ENCODE assay signal across 12 cellular contexts in genomic region chr16:88730632-88731607, GRCh38. TPM values are rescaled to one million over a fixed set of nuclear protein-coding genes. Genes with fewer than 3 reads are reported as not detected.
DNase-seq lines count a peak whose midpoint lies in the region; ATAC-seq and TF ChIP-seq lines count a peak whose summit lies in the region.
"Had no signal": no experiment of that assay in that cellular context is flagged by ENCODE, and none has a peak within 500 bp of the region (broad histone marks: within the 10 kb centered on the region; RNA-seq: fewer than 3 reads in every experiment).

No MANE protein-coding gene starts in this region.

- H3K4me2 ChIP-seq in neuronal stem cell (ENCODE audit: insufficient read depth, low read length, poor library complexity, severe bottlenecking) = no peak overlapping the region

- no peaks in the 10 kb centered on the region for H3K27me3 Mint-ChIP-seq in activated CD8-positive, alpha-beta T cell treated with anti-CD3 and anti-CD28 coated beads, Interleukin-2, amount 10 ng/mL, durations not matched to agents 7 days and 5 days (ENCODE audit: low read depth)
- H3K27me3 Mint-ChIP-seq in activated CD8-positive, alpha-beta T cell treated with anti-CD3 and anti-CD28 coated beads for 36 hours = no peaks in the 10 kb centered on the region
- no peaks in the 10 kb centered on the region for H3K27me3 Mint-ChIP-seq in activated CD8-positive, alpha-beta memory T cell treated with anti-CD3 and anti-CD28 coated beads, Interleukin-2, amount 10 ng/mL, durations not matched to agents 7 days and 5 days
- H3K27me3 Mint-ChIP-seq: naive thymus-derived CD4-positive, alpha-beta T cell had no signal

- peak overlapping the region; percentile 43 for H4K8ac ChIP-seq in neuronal stem cell (ENCODE audit: low read depth, low read length)

- no peaks in the 10 kb centered on the region for H3K79me1 ChIP-seq in neuronal stem cell (ENCODE audit: low read depth, low read length)

- TF ChIP-seq CTCF in activated CD8-positive, alpha-beta T cell treated with anti-CD3 and anti-CD28 coated beads for 36 hours (IDR thresholded peaks at IDR 0.05) = no peak

- H2BK15ac ChIP-seq in neuronal stem cell (ENCODE audit: low read length) = no peak overlapping the region

- peak overlapping the region; percentile 21 for H3K14ac ChIP-seq in neuronal stem cell (ENCODE audit: low read length)

- H2AFZ ChIP-seq in neuronal stem cell (ENCODE audit: low read length) = no peak overlapping the region

- POLR2A ChIA-PET in activated CD8-positive, alpha-beta T cell treated with anti-CD3 and anti-CD28 coated beads, Interleukin-2, amount 10 ng/mL, durations not matched to agents 7 days and 5 days (lab: Charles Lee) = no interaction called here
- POLR2A ChIA-PET in activated CD8-positive, alpha-beta T cell treated with anti-CD3 and anti-CD28 coated beads for 36 hours (lab: Charles Lee) = no interaction called here
- POLR2A ChIA-PET in HEK293T (lab: Yijun Ruan, JAX) = no interaction called here

- no peak overlapping the region for H2AK5ac ChIP-seq in neuronal stem cell (ENCODE audit: low read depth, low read length)

- H3K27me3 ChIP-seq in neuronal stem cell (ENCODE audit: control insufficient read depth in 3 of 3, insufficient read depth in 3 of 3, low read depth in 1 of 3, low read length in 3 of 3) = no peaks in the 10 kb centered on the region

- peaks cover 6% of the 10 kb centered on the region for H3K4me1 Mint-ChIP-seq in activated CD8-positive, alpha-beta T cell treated with anti-CD3 and anti-CD28 coated beads, Interleukin-2, amount 10 ng/mL, durations not matched to agents 7 days and 5 days (ENCODE audit: low read depth)
- H3K4me1 Mint-ChIP-seq in activated CD8-positive, alpha-beta T cell treated with anti-CD3 and anti-CD28 coated beads for 36 hours (ENCODE audit: low read depth) = no peaks in the 10 kb centered on the region
- H3K4me1 Mint-ChIP-seq in activated CD8-positive, alpha-beta memory T cell treated with anti-CD3 and anti-CD28 coated beads, Interleukin-2, amount 10 ng/mL, durations not matched to agents 7 days and 5 days = no peaks in the 10 kb centered on the region

- no peak overlapping the region for H3K4ac ChIP-seq in neuronal stem cell (ENCODE audit: low read length)

- no peaks in the 10 kb centered on the region for H3K9me3 Mint-ChIP-seq in activated CD8-positive, alpha-beta T cell treated with anti-CD3 and anti-CD28 coated beads, Interleukin-2, amount 10 ng/mL, durations not matched to agents 7 days and 5 days (ENCODE audit: insufficient read depth)
- no peaks in the 10 kb centered on the region for H3K9me3 Mint-ChIP-seq in activated CD8-positive, alpha-beta T cell treated with anti-CD3 and anti-CD28 coated beads for 36 hours
- no peaks in the 10 kb centered on the region for H3K9me3 Mint-ChIP-seq in activated CD8-positive, alpha-beta memory T cell treated with anti-CD3 and anti-CD28 coated beads, Interleukin-2, amount 10 ng/mL, durations not matched to agents 7 days and 5 days (ENCODE audit: low read depth)
- H3K9me3 Mint-ChIP-seq: naive thymus-derived CD4-positive, alpha-beta T cell had no signal

- no peaks in the 10 kb centered on the region for H3K4me1 ChIP-seq in neuronal stem cell (ENCODE audit: control insufficient read depth in 2 of 2, insufficient read depth in 1 of 2, low read depth in 1 of 2, low read length in 2 of 2)

- H3K4me3 ChIP-seq in neuronal stem cell (ENCODE audit: low read length in 2 of 2) = no peak overlapping the region

- ATAC-seq in activated CD8-positive, alpha-beta T cell treated with anti-CD3 and anti-CD28 coated beads, Interleukin-2, amount 10 ng/mL, durations not matched to agents 7 days and 5 days = no peak
- no peak for ATAC-seq in activated CD8-positive, alpha-beta T cell treated with anti-CD3 and anti-CD28 coated beads for 36 hours
- no peak for ATAC-seq in activated CD8-positive, alpha-beta memory T cell treated with anti-CD3 and anti-CD28 coated beads, Interleukin-2, amount 10 ng/mL, durations not matched to agents 7 days and 5 days
- ATAC-seq: naive thymus-derived CD4-positive, alpha-beta T cell had no signal

- H3K9ac ChIP-seq in neuronal stem cell (ENCODE audit: low read depth, low read length, poor library complexity) = no peak overlapping the region

- no peak overlapping the region for H2BK12ac ChIP-seq in neuronal stem cell (ENCODE audit: low read length)

- DNase-seq in activated CD8-positive, alpha-beta T cell treated with anti-CD3 and anti-CD28 coated beads, Interleukin-2, amount 10 ng/mL, durations not matched to agents 7 days and 5 days = no peak
- no peak for DNase-seq in activated CD8-positive, alpha-beta T cell treated with anti-CD3 and anti-CD28 coated beads for 36 hours
- DNase-seq in amniotic epithelial cell (ENCODE audit: low read depth) = peak; percentile 38
- no peak for DNase-seq in neuronal stem cell (ENCODE audit: low spot score)
- DNase-seq in activated CD8-positive, alpha-beta memory T cell treated with anti-CD3 and anti-CD28 coated beads, Interleukin-2, amount 10 ng/mL, durations not matched to agents 7 days and 5 days = no peak
- DNase-seq in HEK293T (ENCODE audit: extremely low spot score) = no peak
- DNase-seq: activated CD8-positive, alpha-beta memory T cell treated with anti-CD3 and anti-CD28 coated beads, Interleukin-2, amount 50 U/mL, for 4 hours; hippocampal formation; naive thymus-derived CD4-positive, alpha-beta T cell; NCI-H1930; stimulated activated CD4-positive, alpha-beta T cell treated with anti-CD3 and anti-CD28 coated beads, Interleukin-2, amount 100 ng/mL, for 24 hours had no signal

- H3K23ac ChIP-seq in neuronal stem cell (ENCODE audit: low read depth, low read length, poor library complexity) = no peak overlapping the region

- H2BK120ac ChIP-seq in neuronal stem cell (ENCODE audit: low read depth, low read length) = no peak overlapping the region

- H3K27ac ChIP-seq in neuronal stem cell (replicated peaks; ENCODE audit: low read length) = no peak overlapping the region

- CTCF ChIA-PET in activated CD8-positive, alpha-beta T cell treated with anti-CD3 and anti-CD28 coated beads, Interleukin-2, amount 10 ng/mL, durations not matched to agents 7 days and 5 days (lab: Charles Lee) = no interaction called here
- CTCF ChIA-PET in activated CD8-positive, alpha-beta T cell treated with anti-CD3 and anti-CD28 coated beads for 36 hours (lab: Charles Lee) = no interaction called here
- CTCF ChIA-PET in activated CD8-positive, alpha-beta memory T cell treated with anti-CD3 and anti-CD28 coated beads, Interleukin-2, amount 10 ng/mL, durations not matched to agents 7 days and 5 days (lab: Charles Lee) = no interaction called here
- CTCF ChIA-PET in HEK293T (lab: Yijun Ruan, JAX) = no interaction called here

- H3K18ac ChIP-seq in neuronal stem cell (ENCODE audit: low read length) = peak overlapping the region; percentile 71

- H4K91ac ChIP-seq in neuronal stem cell (ENCODE audit: low read depth, low read length, poor library complexity) = no peak overlapping the region

- no peak overlapping the region for H3K4me3 Mint-ChIP-seq in activated CD8-positive, alpha-beta T cell treated with anti-CD3 and anti-CD28 coated beads, Interleukin-2, amount 10 ng/mL, durations not matched to agents 7 days and 5 days
- H3K4me3 Mint-ChIP-seq in activated CD8-positive, alpha-beta T cell treated with anti-CD3 and anti-CD28 coated beads for 36 hours = no peak overlapping the region
- no peak overlapping the region for H3K4me3 Mint-ChIP-seq in activated CD8-positive, alpha-beta memory T cell treated with anti-CD3 and anti-CD28 coated beads, Interleukin-2, amount 10 ng/mL, durations not matched to agents 7 days and 5 days

- H3K27ac Mint-ChIP-seq in activated CD8-positive, alpha-beta T cell treated with anti-CD3 and anti-CD28 coated beads, Interleukin-2, amount 10 ng/mL, durations not matched to agents 7 days and 5 days = peak overlapping the region; percentile 9
- no peak overlapping the region for H3K27ac Mint-ChIP-seq in activated CD8-positive, alpha-beta T cell treated with anti-CD3 and anti-CD28 coated beads for 36 hours
- H3K27ac Mint-ChIP-seq in activated CD8-positive, alpha-beta memory T cell treated with anti-CD3 and anti-CD28 coated beads, Interleukin-2, amount 10 ng/mL, durations not matched to agents 7 days and 5 days = no peak overlapping the region

- H3K36me3 ChIP-seq in neuronal stem cell (replicated peaks in 1 of 2; ENCODE audit: control insufficient read depth in 2 of 2, insufficient read depth in 2 of 2, low read length in 2 of 2) = no peaks in the 10 kb centered on the region

- intact Hi-C loops in activated CD8-positive, alpha-beta T cell treated with anti-CD3 and anti-CD28 coated beads for 36 hours (cut with micrococcal nuclease) = no loop called here

- H3K36me3 Mint-ChIP-seq in activated CD8-positive, alpha-beta T cell treated with anti-CD3 and anti-CD28 coated beads, Interleukin-2, amount 10 ng/mL, durations not matched to agents 7 days and 5 days (ENCODE audit: low read depth) = peaks cover 33% of the 10 kb centered on the region
- peaks cover 11% of the 10 kb centered on the region for H3K36me3 Mint-ChIP-seq in activated CD8-positive, alpha-beta T cell treated with anti-CD3 and anti-CD28 coated beads for 36 hours (ENCODE audit: low read depth)
- peaks cover 14% of the 10 kb centered on the region for H3K36me3 Mint-ChIP-seq in activated CD8-positive, alpha-beta memory T cell treated with anti-CD3 and anti-CD28 coated beads, Interleukin-2, amount 10 ng/mL, durations not matched to agents 7 days and 5 days

- no peak overlapping the region for H2BK5ac ChIP-seq in neuronal stem cell (ENCODE audit: low read length)

- no peaks in the 10 kb centered on the region for H3K9me3 ChIP-seq in neuronal stem cell (replicated peaks in 1 of 2; ENCODE audit: control insufficient read depth in 2 of 2, insufficient read depth in 1 of 2, low read depth in 1 of 2, low read length in 2 of 2)

- WGBS in neuronal stem cell (ENCODE audit: extremely low coverage in 2 of 2, insufficient read length in 2 of 2, insufficient replicate concordance in 1 of 2), 2 donors = no CpG with 5 or more reads among the region's 34 CpGs

RNA-seq across cellular contexts. Expression of gene CTU2, which starts 24.6 kb away (rescaled TPM):
- 10 to 100 TPM; 27.5 to 29.2 TPM for total RNA-seq in activated CD8-positive, alpha-beta T cell treated with anti-CD3 and anti-CD28 coated beads, Interleukin-2, amount 10 ng/mL, durations not matched to agents 7 days and 5 days
- 10 to 100 TPM; 37.1 to 37.8 TPM for total RNA-seq in activated CD8-positive, alpha-beta T cell treated with anti-CD3 and anti-CD28 coated beads for 36 hours
- 25.8 TPM for polyA plus RNA-seq in neuronal stem cell (2013, experiment 1 of 2)
- 28.0 TPM for polyA plus RNA-seq in neuronal stem cell (2013, experiment 2 of 2)
- 10 to 100 TPM; 31.1 to 40.0 TPM for total RNA-seq in activated CD8-positive, alpha-beta memory T cell treated with anti-CD3 and anti-CD28 coated beads, Interleukin-2, amount 10 ng/mL, durations not matched to agents 7 days and 5 days

RNA-seq across cellular contexts. Expression of gene RNF166, which starts 24.7 kb away (rescaled TPM):
- total RNA-seq in activated CD8-positive, alpha-beta T cell treated with anti-CD3 and anti-CD28 coated beads, Interleukin-2, amount 10 ng/mL, durations not matched to agents 7 days and 5 days = 100 to 1,000 TPM; 144 to 166 TPM
- 10 to 100 TPM; 80.7 to 82.4 TPM for total RNA-seq in activated CD8-positive, alpha-beta T cell treated with anti-CD3 and anti-CD28 coated beads for 36 hours
- polyA plus RNA-seq in neuronal stem cell (2013, experiment 1 of 2) = 20.4 TPM
- 19.1 TPM for polyA plus RNA-seq in neuronal stem cell (2013, experiment 2 of 2)
- 100 to 1,000 TPM; 124 to 174 TPM for total RNA-seq in activated CD8-positive, alpha-beta memory T cell treated with anti-CD3 and anti-CD28 coated beads, Interleukin-2, amount 10 ng/mL, durations not matched to agents 7 days and 5 days

RNA-seq across cellular contexts. Expression of gene SNAI3, which starts 44.6 kb away (rescaled TPM):
- total RNA-seq in activated CD8-positive, alpha-beta T cell treated with anti-CD3 and anti-CD28 coated beads, Interleukin-2, amount 10 ng/mL, durations not matched to agents 7 days and 5 days = 10 to 100 TPM; 13.4 to 14.3 TPM
- total RNA-seq in activated CD8-positive, alpha-beta T cell treated with anti-CD3 and anti-CD28 coated beads for 36 hours = 1 to 10 TPM; 5.2 to 5.3 TPM
- 0.50 TPM for polyA plus RNA-seq in neuronal stem cell (2013, experiment 1 of 2)
- 0.32 TPM for polyA plus RNA-seq in neuronal stem cell (2013, experiment 2 of 2)
- 10 to 100 TPM in 1 of 2 experiments, 1 to 10 TPM in 1; 5.6 to 14.1 TPM for total RNA-seq in activated CD8-positive, alpha-beta memory T cell treated with anti-CD3 and anti-CD28 coated beads, Interleukin-2, amount 10 ng/mL, durations not matched to agents 7 days and 5 days
- total RNA-seq: urinary bladder had no signal

RNA-seq across cellular contexts. Expression of gene PIEZO1, which starts 54.1 kb away (rescaled TPM):
- total RNA-seq in activated CD8-positive, alpha-beta T cell treated with anti-CD3 and anti-CD28 coated beads, Interleukin-2, amount 10 ng/mL, durations not matched to agents 7 days and 5 days = 100 to 1,000 TPM; 226 to 230 TPM
- total RNA-seq in activated CD8-positive, alpha-beta T cell treated with anti-CD3 and anti-CD28 coated beads for 36 hours = 10 to 100 TPM; 87.7 to 91.8 TPM
- polyA plus RNA-seq in neuronal stem cell (2013, experiment 1 of 2) = 8.0 TPM
- 9.2 TPM for polyA plus RNA-seq in neuronal stem cell (2013, experiment 2 of 2)
- total RNA-seq in activated CD8-positive, alpha-beta memory T cell treated with anti-CD3 and anti-CD28 coated beads, Interleukin-2, amount 10 ng/mL, durations not matched to agents 7 days and 5 days = 100 to 1,000 TPM; 269 to 347 TPM
